Comparison of ENCODE assay signal across 8 cellular contexts in genomic region chr19:18967358-18968146, GRCh38. TPM values are rescaled to one million over a fixed set of nuclear protein-coding genes. Genes with fewer than 3 reads are reported as not detected.
DNase-seq lines count a peak whose midpoint lies in the region; ATAC-seq and TF ChIP-seq lines count a peak whose summit lies in the region.

No MANE protein-coding gene starts in this region.

- DNase-seq in DMS79 treated with DMSO at 0.1 percent for 48 hours (lab: John Stamatoyannopoulos, UW) (peak; percentile 70), SKM-1 treated with dmso at 0.1 percent for 144 hours (lab: John Stamatoyannopoulos, UW; ENCODE audit: unreplicated experiment) (peak; percentile 67), fibroblast of the aortic adventitia (ENCODE audit: low read depth) (peak; percentile 49), NK-92 (lab: John Stamatoyannopoulos, UW; ENCODE audit: unreplicated experiment) (no peak), cerebellar nuclear complex (lab: John Stamatoyannopoulos, UW) (no peak)

- H3K36me3 ChIP-seq in parathyroid adenoma (ENCODE audit: control insufficient read depth, insufficient read depth, low read length), result no peaks in the 10 kb centered on the region

- peak overlapping the region; percentile 95 for H3K4me2 ChIP-seq in parathyroid adenoma (ENCODE audit: low read length)

- H3K4me1 ChIP-seq in parathyroid adenoma, result peaks cover 17% of the 10 kb centered on the region

- H3K79me2 ChIP-seq in parathyroid adenoma, result no peaks in the 10 kb centered on the region

- H3K9ac ChIP-seq in parathyroid adenoma, result no peak overlapping the region

- TF ChIP-seq CTCF in fibroblast of the aortic adventitia (IDR thresholded peaks at IDR 0.05; ENCODE audit: insufficient read depth, low read length) (no peak), parathyroid adenoma (IDR thresholded peaks at IDR 0.05) (no peak)

- no peak overlapping the region for H3K4me3 ChIP-seq in fibroblast of the aortic adventitia (ENCODE audit: low read depth, low read length)
- peak overlapping the region; percentile 58 for H3K4me3 ChIP-seq in parathyroid adenoma (ENCODE audit: low read depth, low read length)

- ATAC-seq in GM19351 (IDR thresholded peaks at IDR 0.05; ENCODE audit: unreplicated experiment) (no peak), HG02642 (IDR thresholded peaks at IDR 0.05; ENCODE audit: poor library complexity, unreplicated experiment) (no peak)

- peak overlapping the region; percentile 72 for H2AFZ ChIP-seq in parathyroid adenoma

- H3K9me3 ChIP-seq in parathyroid adenoma (ENCODE audit: control insufficient read depth, low read length), result no peaks in the 10 kb centered on the region

- peak overlapping the region; percentile 89 for H3K27ac ChIP-seq in parathyroid adenoma

- H3K27me3 ChIP-seq in parathyroid adenoma (ENCODE audit: control insufficient read depth, insufficient read depth, low read length), result no peaks in the 10 kb centered on the region

RNA-seq across cellular contexts. Expression of gene HOMER3, which starts 26.5 kb away (rescaled TPM):
- 68.7 and 131 TPM in 2 replicates for total RNA-seq in fibroblast of the aortic adventitia (ENCODE audit: low replicate concordance)

RNA-seq across cellular contexts. Expression of gene DDX49, which starts 48.0 kb away (rescaled TPM):
- total RNA-seq in fibroblast of the aortic adventitia (ENCODE audit: low replicate concordance), result 30.8 and 42.1 TPM in 2 replicates

RNA-seq across cellular contexts. Expression of gene COPE, which starts 48.4 kb away (rescaled TPM):
- 67.0 and 172 TPM in 2 replicates for total RNA-seq in fibroblast of the aortic adventitia (ENCODE audit: low replicate concordance)

Comparison
In these comparisons a context has a peak if more than half of its experiments do, and no peak if none do; other contexts are left out.
1. DNase-seq: peak in DMS79 treated with DMSO at 0.1 percent for 48 hours (single experiment), SKM-1 treated with dmso at 0.1 percent for 144 hours (single experiment) and fibroblast of the aortic adventitia (single experiment); none in NK-92 (single experiment) and cerebellar nuclear complex (0 of 2).